11 cellular contexts compared by ENCODE assay signal in the genomic region with DNA sequence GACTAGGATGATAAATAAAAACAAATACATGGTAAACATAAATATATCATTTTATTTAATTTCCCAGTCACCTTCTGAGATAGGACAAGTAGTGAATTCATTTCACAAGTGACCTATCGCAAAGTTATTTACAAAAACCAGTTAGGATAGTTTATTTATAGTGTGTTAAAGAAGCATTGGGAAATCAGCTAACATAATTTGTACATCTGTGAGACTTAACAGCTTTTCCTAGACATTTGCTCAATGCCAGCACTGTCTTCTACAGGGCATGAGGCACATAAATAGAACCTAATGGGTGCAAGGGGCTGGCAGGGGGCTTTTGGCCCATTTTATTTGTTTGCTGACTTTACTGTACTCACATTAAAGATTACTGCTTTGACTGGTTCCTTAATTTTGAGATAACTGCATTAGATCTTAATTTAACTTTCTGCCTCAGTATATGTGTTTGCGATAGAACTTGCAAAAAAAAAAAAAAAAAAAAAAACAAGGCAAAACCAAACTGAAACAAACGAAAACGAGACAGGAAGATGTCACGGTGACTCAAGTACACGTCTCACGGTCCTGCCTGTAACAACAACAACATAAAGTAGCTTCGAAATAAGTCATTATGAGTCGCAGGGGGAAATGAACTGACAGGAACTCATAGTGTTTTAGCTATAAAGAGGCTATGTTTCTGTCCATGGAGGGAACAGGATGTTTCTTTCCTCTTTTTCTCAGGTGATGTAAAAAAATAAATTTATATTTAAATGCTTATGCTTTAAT.
DNase-seq lines count a peak whose midpoint lies in the region; ATAC-seq and TF ChIP-seq lines count a peak whose summit lies in the region.
"Had no signal": no experiment of that assay in that cellular context is flagged by ENCODE, and none has a peak within 500 bp of the region (broad histone marks: within the 10 kb centered on the region; RNA-seq: fewer than 3 reads in every experiment).

No MANE protein-coding gene starts in this region.

- peaks cover 39% of the 10 kb centered on the region for H3K4me1 ChIP-seq in SJSA1 (replicated peaks)
- H3K4me1 ChIP-seq: colonic mucosa, right atrium auricular region had no signal

- ATAC-seq in GM19455 (IDR thresholded peaks at IDR 0.05; ENCODE audit: unreplicated experiment) (peak; percentile 61), GM18520 (IDR thresholded peaks at IDR 0.05; ENCODE audit: unreplicated experiment) (no peak)

- H3K4me3 ChIP-seq in BJ (ENCODE audit: low read depth, low read length) (no peak overlapping the region), SJSA1 (no peak overlapping the region), fibroblast of villous mesenchyme (ENCODE audit: low read depth, low read length) (no peak overlapping the region)
- H3K4me3 ChIP-seq: colonic mucosa, right atrium auricular region had no signal

- H3K9me3 ChIP-seq in SJSA1 (replicated peaks): no peaks in the 10 kb centered on the region
- H3K9me3 ChIP-seq: colonic mucosa, right atrium auricular region had no signal

- CTCF ChIA-PET in BJ (lab: Yijun Ruan, JAX): no interaction called here

- H3K36me3 ChIP-seq in BJ (ENCODE audit: control insufficient read depth, insufficient read depth, low read length): no peaks in the 10 kb centered on the region
- H3K36me3 ChIP-seq in SJSA1: no peaks in the 10 kb centered on the region
- H3K36me3 ChIP-seq: colonic mucosa, right atrium auricular region had no signal

- TF ChIP-seq CTCF in BJ (IDR thresholded peaks at IDR 0.05; ENCODE audit: insufficient read depth, low read depth, low read length) (no peak), fibroblast of villous mesenchyme (IDR thresholded peaks at IDR 0.05; ENCODE audit: insufficient read depth, low read depth, low read length) (no peak)

- peak; percentile 36 for DNase-seq in BJ (ENCODE audit: low read depth)
- peak in 1 of 2 experiments; percentile 64 for DNase-seq in SJSA1 (ENCODE audit: low read depth in 1 of 2, low spot score in 2 of 2)
- DNase-seq in fibroblast of villous mesenchyme (ENCODE audit: low read depth): peak; percentile 67
- no peak for DNase-seq in NCI-H187 treated with DMSO at 0.1 percent for 48 hours (lab: John Stamatoyannopoulos, UW)
- no peak for DNase-seq in NCI-H2171 (lab: John Stamatoyannopoulos, UW)
- no peak for DNase-seq in NCI-H226
- DNase-seq: activated effector memory CD4-positive, alpha-beta T cell treated with Interleukin-2 at 50 U/mL for 16 hours; colonic mucosa had no signal

- H3K27ac ChIP-seq in SJSA1: peak overlapping the region; percentile 75
- H3K27ac ChIP-seq: colonic mucosa, right atrium auricular region had no signal

- POLR2A ChIA-PET in BJ (lab: Charles Lee): no interaction called here

- no peaks in the 10 kb centered on the region for H3K27me3 ChIP-seq in BJ (ENCODE audit: control insufficient read depth, insufficient read depth, low read length)
- H3K27me3 ChIP-seq in SJSA1 (replicated peaks): no peaks in the 10 kb centered on the region
- H3K27me3 ChIP-seq: colonic mucosa, right atrium auricular region had no signal

Comparison
In these comparisons a context has a peak if more than half of its experiments do, and no peak if none do; other contexts are left out.
1. DNase-seq: peak in BJ (single experiment) and fibroblast of villous mesenchyme (single experiment); none in NCI-H187 treated with DMSO at 0.1 percent for 48 hours (single experiment), NCI-H2171 (single experiment) and NCI-H226 (single experiment).